In the genomic region with DNA sequence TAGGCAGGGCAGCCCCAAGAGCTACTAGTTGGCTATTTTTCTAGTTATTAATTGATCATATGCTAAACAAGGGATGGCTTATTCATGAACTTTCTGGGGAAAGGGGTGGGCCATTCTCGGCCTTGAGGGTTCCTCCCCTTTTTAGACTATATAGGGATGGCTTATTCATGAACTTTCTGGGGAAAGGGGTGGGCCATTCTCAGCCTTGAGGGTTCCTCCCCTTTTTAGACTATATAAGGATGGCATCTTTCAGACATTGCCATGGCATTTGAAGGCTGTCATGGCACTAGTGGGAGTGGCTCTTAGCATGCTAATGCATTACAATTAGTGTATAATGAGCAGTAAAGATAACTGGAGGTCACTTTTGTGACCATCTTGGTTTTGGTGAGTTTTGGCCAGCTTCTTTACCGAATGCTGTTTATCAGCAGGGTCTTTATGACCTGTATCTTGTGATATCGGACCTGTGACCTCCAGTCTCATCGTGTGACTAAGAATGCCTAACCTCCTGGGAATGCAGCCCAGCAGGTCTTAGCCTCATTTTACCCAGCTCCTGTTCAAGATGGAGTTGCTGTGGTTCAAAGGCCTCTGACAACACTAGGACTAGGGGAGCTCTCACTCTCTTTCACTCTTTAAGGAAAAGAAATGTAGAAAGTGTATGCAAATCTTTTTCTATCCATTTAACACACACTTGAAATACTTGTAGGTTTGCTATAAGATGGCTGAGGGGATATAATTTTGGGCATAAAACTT, we compare ENCODE assay signal across 34 cellular contexts. TPM values are rescaled to one million over a fixed set of nuclear protein-coding genes. Genes with fewer than 3 reads are reported as not detected.
A peak's percentile ranks its signal among the peaks of the same experiment; 100 is the strongest.
DNase-seq lines count a peak whose midpoint lies in the region; ATAC-seq, FAIRE-seq and TF ChIP-seq lines count a peak whose summit lies in the region.
"Had no signal": no experiment of that assay in that cellular context is flagged by ENCODE, and none has a peak within 500 bp of the region (broad histone marks: within the 10 kb centered on the region; RNA-seq: fewer than 3 reads in every experiment).

No MANE protein-coding gene starts in this region.

- peak; percentile 63 for ATAC-seq in HCT116
- peak; percentile 58 for ATAC-seq in K562
- ATAC-seq in stimulated activated effector memory CD8-positive, alpha-beta T cell treated with anti-CD3 and anti-CD28 coated beads, Interleukin-12 subunit alpha, Interleukin-12 subunit beta, amount 100 ng/mL, for 72 hours = no peak
- ATAC-seq in HG02798 (IDR thresholded peaks at IDR 0.05; ENCODE audit: poor library complexity, unreplicated experiment) = no peak
- ATAC-seq in upper lobe of right lung = no peak
- ATAC-seq: body of pancreas; CD8-positive, alpha-beta T cell; heart left ventricle had no signal

- POLR2A ChIA-PET in HCT116 (lab: Charles Lee) = no interaction called here
- POLR2A ChIA-PET in K562 (lab: Yijun Ruan, JAX) = no interaction called here

- peak overlapping the region; percentile 67 for H3K27ac Mint-ChIP-seq in activated T-cell treated with anti-CD3 and anti-CD28 coated beads, Interleukin-2, amount 50 U/mL, for 24 hours
- H3K27ac Mint-ChIP-seq in stimulated activated effector memory CD8-positive, alpha-beta T cell treated with anti-CD3 and anti-CD28 coated beads, Interleukin-12 subunit alpha, Interleukin-12 subunit beta, amount 100 ng/mL, for 72 hours = no peak overlapping the region
- H3K27ac Mint-ChIP-seq: B cell; CD8-positive, alpha-beta T cell had no signal

- CTCF ChIA-PET in HCT116 (lab: Charles Lee) (no interaction called here), K562 (lab: Yijun Ruan, JAX; ENCODE audit: low intra/inter-chr PET ratio) (no interaction called here)

- H3K9ac ChIP-seq in HCT116 (ENCODE audit: low read length) (no peak overlapping the region), K562 (ENCODE audit: insufficient read depth in 1 of 2, low read depth in 2 of 2, low read length in 2 of 2) (no peak overlapping the region)
- H3K9ac ChIP-seq: GM23248, KMS-11, parathyroid adenoma had no signal

- RAD21 ChIA-PET in HCT116 (lab: Charles Lee; ENCODE audit: low non-redundant PET in 1 of 2, low total read pairs in 2 of 2, uncharacterized antibody in 2 of 2, unreplicated experiment in 2 of 2) = no interaction called here

- no peak overlapping the region for H3K27ac ChIP-seq in HCT116 (ENCODE audit: low read depth, low read length)
- no peak overlapping the region for H3K27ac ChIP-seq in K562 (ENCODE audit: extremely low read depth, low read depth, low read length)
- H3K27ac ChIP-seq in upper lobe of right lung = no peak overlapping the region
- H3K27ac ChIP-seq: body of pancreas, esophagus squamous epithelium, GM23248, heart left ventricle, HL-60, KMS-11, left ventricle myocardium inferior, parathyroid adenoma, VCaP had no signal

- no peak for TF ChIP-seq RAD21 in HCT116 (IDR thresholded peaks at IDR 0.05; ENCODE audit: low read depth)
- no peak for TF ChIP-seq RAD21 in K562 (CRISPR knock-in tag; conservative IDR thresholded peaks at IDR 0.05 in 1 of 2, IDR thresholded peaks at IDR 0.05 in 1 of 2)

- H2AFZ ChIP-seq in HCT116 (ENCODE audit: low read depth, low read length, poor library complexity, severe bottlenecking) = no peak overlapping the region
- no peak overlapping the region for H2AFZ ChIP-seq in K562 (ENCODE audit: low read depth, low read length)
- H2AFZ ChIP-seq: GM23248, parathyroid adenoma had no signal

- in situ Hi-C loops in K562 (cut with MboI) = no loop called here

- BruUV-seq in HCT116 (replicated peaks; lab: Mats Ljungman, UMichigan) (no TSS peak), K562 (replicated peaks; lab: Mats Ljungman, UMichigan) (no TSS peak)

- H3K4me1 Mint-ChIP-seq in activated T-cell treated with anti-CD3 and anti-CD28 coated beads, Interleukin-2, amount 50 U/mL, for 24 hours (ENCODE audit: low read depth) = peaks cover 48% of the 10 kb centered on the region
- H3K4me1 Mint-ChIP-seq in stimulated activated effector memory CD8-positive, alpha-beta T cell treated with anti-CD3 and anti-CD28 coated beads, Interleukin-12 subunit alpha, Interleukin-12 subunit beta, amount 100 ng/mL, for 72 hours = peaks cover 49% of the 10 kb centered on the region

- no peak for FAIRE-seq in K562 (lab: Jason Lieb, UNC)
- FAIRE-seq: urothelium cell line had no signal

- no peak for TF ChIP-seq CTCF in HCT116 (IDR thresholded peaks at IDR 0.05 in 2 of 3, conservative IDR thresholded peaks at IDR 0.05 in 1 of 3; ENCODE audit: borderline replicate concordance in 1 of 3, insufficient read depth in 1 of 3, low read depth in 2 of 3, low read length in 2 of 3)
- TF ChIP-seq CTCF in K562 (IDR thresholded peaks at IDR 0.05 in 2 of 3, conservative IDR thresholded peaks at IDR 0.05 in 1 of 3; ENCODE audit: insufficient read depth in 2 of 3, low read depth in 1 of 3, low read length in 3 of 3) = no peak
- TF ChIP-seq CTCF in upper lobe of right lung (IDR thresholded peaks at IDR 0.05) = no peak

- H3K4me3 Mint-ChIP-seq in activated T-cell treated with anti-CD3 and anti-CD28 coated beads, Interleukin-2, amount 50 U/mL, for 24 hours = no peak overlapping the region
- H3K4me3 Mint-ChIP-seq in stimulated activated effector memory CD8-positive, alpha-beta T cell treated with anti-CD3 and anti-CD28 coated beads, Interleukin-12 subunit alpha, Interleukin-12 subunit beta, amount 100 ng/mL, for 72 hours = peak overlapping the region; percentile 30
- H3K4me3 Mint-ChIP-seq: B cell; CD8-positive, alpha-beta T cell; neural crest cell had no signal

- intact Hi-C loops in HCT116 (cut with micrococcal nuclease) (no loop called here), K562 (cut with micrococcal nuclease) (no loop called here), upper lobe of right lung (cut with DNase I) (no loop called here)

- no peak for DNase-seq in activated T-cell treated with anti-CD3 and anti-CD28 coated beads, Interleukin-2, amount 50 U/mL, for 24 hours
- DNase-seq in activated T-cell treated with anti-CD3 and anti-CD28 coated beads, Interleukin-2, amount 50 U/mL, for 1 hour = no peak
- DNase-seq in HCT116 (ENCODE audit: low read depth, low spot score) (no peak), K562 (ENCODE audit: extremely low read depth in 1 of 4, low spot score in 3 of 4) (no peak), upper lobe of right lung (no peak), AML-193 (lab: John Stamatoyannopoulos, UW) (no peak)
- DNase-seq in stimulated activated effector memory CD8-positive, alpha-beta T cell treated with anti-CD3 and anti-CD28 coated beads, Interleukin-12 subunit alpha, Interleukin-12 subunit beta, amount 100 ng/mL, for 72 hours (ENCODE audit: low spot score in 2 of 2) = no peak
- DNase-seq: activated CD4-positive, alpha-beta T cell treated with anti-CD3 and anti-CD28 coated beads for 4 hours; activated naive CD4-positive, alpha-beta T cell treated with anti-CD3 and anti-CD28 coated beads, Interleukin-2, amount 50 U/mL, for 16 hours; body of pancreas; CD8-positive, alpha-beta T cell; dermis blood vessel endothelial cell; esophagus squamous epithelium; foreskin melanocyte; GM23248; heart left ventricle; islet precursor cell; left ventricle myocardium inferior; mesenchymal stem cell; NCI-H1417 treated with DMSO at 0.1 percent for 48 hours; NCI-H2081; NCI-H226; retina; SIG-M5; stimulated activated naive CD4-positive, alpha-beta T cell treated with Interleukin-2 at 50 U/mL for 16 hours; T1000 had no signal

- H4K20me1 ChIP-seq in HCT116 (ENCODE audit: insufficient read depth) (no peaks in the 10 kb centered on the region), K562 (replicated peaks; ENCODE audit: control insufficient read depth, insufficient read depth, low read length) (no peaks in the 10 kb centered on the region)

- TF ChIP-seq POLR2A in HCT116 (IDR thresholded peaks at IDR 0.05; ENCODE audit: borderline replicate concordance, extremely low read depth, insufficient read depth, insufficient read length) (no peak), K562 (conservative IDR thresholded peaks at IDR 0.05) (no peak)

- H3K4me2 ChIP-seq in HCT116 (ENCODE audit: low read length) (peak overlapping the region; percentile 41), K562 (ENCODE audit: insufficient read depth, low read length) (no peak overlapping the region)
- H3K4me2 ChIP-seq: KMS-11 had no signal

- H3K4me3 ChIP-seq in HCT116 (replicated peaks in 1 of 2; ENCODE audit: low read depth in 1 of 2, low read length in 2 of 2) = peak overlapping the region in 1 of 2 experiments; percentile 6; a peak in 1 of 4 replicates
- no peak overlapping the region for H3K4me3 ChIP-seq in K562
- H3K4me3 ChIP-seq in upper lobe of right lung = no peak overlapping the region
- H3K4me3 ChIP-seq: body of pancreas, esophagus squamous epithelium, GM23248, heart left ventricle, left ventricle myocardium inferior had no signal

- H3K79me2 ChIP-seq in HCT116 (ENCODE audit: insufficient read depth, low read length) (peaks cover 62% of the 10 kb centered on the region), K562 (ENCODE audit: control insufficient read depth, insufficient read depth, low read length) (peaks cover 30% of the 10 kb centered on the region; the same call in 2 of the 3 replicates)

- no peaks in the 10 kb centered on the region for H3K9me1 ChIP-seq in K562 (ENCODE audit: control insufficient read depth, insufficient read depth, low read length)

- no peak for TF ChIP-seq EP300 in K562 (IDR thresholded peaks at IDR 0.05; ENCODE audit: low read length)

- no peaks in the 10 kb centered on the region for H3K9me3 Mint-ChIP-seq in activated T-cell treated with anti-CD3 and anti-CD28 coated beads, Interleukin-2, amount 50 U/mL, for 24 hours
- no peaks in the 10 kb centered on the region for H3K9me3 Mint-ChIP-seq in stimulated activated effector memory CD8-positive, alpha-beta T cell treated with anti-CD3 and anti-CD28 coated beads, Interleukin-12 subunit alpha, Interleukin-12 subunit beta, amount 100 ng/mL, for 72 hours
- H3K9me3 Mint-ChIP-seq: CD8-positive, alpha-beta T cell had no signal

- 32% methylated on average over 4 of the region's 4 CpGs for WGBS in K562 (ENCODE audit: insufficient coverage, low coverage, missing lambda C conversion rate)

- no peaks in the 10 kb centered on the region for H3K27me3 Mint-ChIP-seq in activated T-cell treated with anti-CD3 and anti-CD28 coated beads, Interleukin-2, amount 50 U/mL, for 24 hours
- H3K27me3 Mint-ChIP-seq: B cell had no signal

- peaks cover 3 to 15% of the 10 kb centered on the region in 2 experiments; a peak in 3 of 4 replicates for H3K36me3 ChIP-seq in HCT116 (ENCODE audit: control insufficient read depth in 1 of 2, insufficient read depth in 2 of 2, low read length in 2 of 2)
- H3K36me3 ChIP-seq in K562 (ENCODE audit: control insufficient read depth, insufficient read depth, low read length) = peaks cover 6% of the 10 kb centered on the region; the same call in 2 of the 3 replicates
- peaks cover 32% of the 10 kb centered on the region for H3K36me3 ChIP-seq in upper lobe of right lung

- H3K4me1 ChIP-seq in HCT116 (ENCODE audit: control insufficient read depth in 1 of 2, insufficient read depth in 2 of 2, low read length in 2 of 2) (peaks cover 7 to 36% of the 10 kb centered on the region in 2 experiments; a peak in 3 of 4 replicates), K562 (replicated peaks in 1 of 2; ENCODE audit: control insufficient read depth in 2 of 2, insufficient read depth in 2 of 2, low read length in 2 of 2) (no peaks in the 10 kb centered on the region), upper lobe of right lung (peaks cover 18% of the 10 kb centered on the region)
- H3K4me1 ChIP-seq: parathyroid adenoma had no signal

- H3K27me3 ChIP-seq in HCT116 (ENCODE audit: insufficient read depth, low read length) = no peaks in the 10 kb centered on the region
- H3K27me3 ChIP-seq in K562 (ENCODE audit: control insufficient read depth in 2 of 2, insufficient read depth in 2 of 2, low read length in 2 of 2) = no peaks in the 10 kb centered on the region
- no peaks in the 10 kb centered on the region for H3K27me3 ChIP-seq in upper lobe of right lung
- H3K27me3 ChIP-seq: body of pancreas, esophagus squamous epithelium, heart left ventricle had no signal

- H3K9me2 ChIP-seq in HCT116 (ENCODE audit: insufficient read depth) = no peaks in the 10 kb centered on the region

- no peaks in the 10 kb centered on the region for H3K9me3 ChIP-seq in HCT116 (ENCODE audit: control insufficient read depth in 1 of 2, insufficient read depth in 1 of 2, low read depth in 1 of 2, low read length in 2 of 2)
- no peaks in the 10 kb centered on the region for H3K9me3 ChIP-seq in K562 (replicated peaks; ENCODE audit: control insufficient read depth, insufficient read depth, low read depth, low read length)
- no peaks in the 10 kb centered on the region for H3K9me3 ChIP-seq in upper lobe of right lung
- H3K9me3 ChIP-seq: body of pancreas, esophagus squamous epithelium, heart left ventricle, left ventricle myocardium inferior had no signal

- H3K36me3 Mint-ChIP-seq in activated T-cell treated with anti-CD3 and anti-CD28 coated beads, Interleukin-2, amount 50 U/mL, for 24 hours (ENCODE audit: low read depth) = peaks cover 43% of the 10 kb centered on the region
- H3K36me3 Mint-ChIP-seq in stimulated activated effector memory CD8-positive, alpha-beta T cell treated with anti-CD3 and anti-CD28 coated beads, Interleukin-12 subunit alpha, Interleukin-12 subunit beta, amount 100 ng/mL, for 72 hours = peaks cover 43% of the 10 kb centered on the region

RNA-seq across cellular contexts. Expression of a gene that starts 7.8 kb away (rescaled TPM):
- 20.7 TPM for total RNA-seq in HCT116 (2021; ENCODE audit: unreplicated experiment)
- polyA plus RNA-seq in HCT116 (2012) = 4.4 and 5.1 TPM in 2 replicates
- 10.1 and 29.6 TPM in 2 replicates for total RNA-seq in K562 (2011; cell fraction: chromatin; rRNA removed; ENCODE audit: low replicate concordance)
- total RNA-seq in K562 (2011; cell fraction: nucleolus; rRNA removed) = 7.5 and 8.5 TPM in 2 replicates
- total RNA-seq in K562 (2011; cell fraction: nucleoplasm; rRNA removed) = 11.8 and 14.6 TPM in 2 replicates
- total RNA-seq in K562 (2014; rRNA removed) = 1.4 and 1.8 TPM in 2 replicates
- 4.3 and 5.1 TPM in 2 replicates for total RNA-seq in K562 (2014; rRNA removed; fragmentation: Illumina TruSeq; extraction: Trizol)
- 3.4 and 3.9 TPM in 2 replicates for total RNA-seq in K562 (2015; rRNA removed; fragmentation: Illumina TruSeq; extraction: Trizol)
- 6.4 TPM in 2 replicates for total RNA-seq in K562 (2021)
- polyA plus RNA-seq in K562 (2011; rRNA removed) = 7.4 and 10.6 TPM in 2 replicates
- polyA plus RNA-seq in K562 (2011; cell fraction: cytosol; rRNA removed) = 1.8 and 2.9 TPM in 2 replicates
- 10.7 and 17.9 TPM in 2 replicates for polyA plus RNA-seq in K562 (2011; cell fraction: nucleus; rRNA removed)
- polyA plus RNA-seq in K562 (2012) = 2.2 and 3.1 TPM in 2 replicates
- polyA plus RNA-seq in K562 (2014; fragmentation: Illumina TruSeq; extraction: Trizol) = 3.0 and 3.3 TPM in 2 replicates
- polyA plus RNA-seq in K562 (2014; fragmentation: Nextera tagmentation; extraction: Ambion mirVana) = 1 to 10 TPM; 1.5 to 1.6 TPM
- polyA plus RNA-seq in K562 (2014; rRNA removed) = 2.0 and 2.8 TPM in 2 replicates
- polyA minus RNA-seq in K562 (2011; rRNA and poly(A)+ RNA removed) = 10.9 and 13.2 TPM in 2 replicates
- polyA minus RNA-seq in K562 (2011; cell fraction: cytosol; rRNA and poly(A)+ RNA removed) = 8.8 and 14.1 TPM in 2 replicates
- polyA minus RNA-seq in K562 (2011; cell fraction: nucleus; rRNA and poly(A)+ RNA removed) = 6.7 and 12.6 TPM in 2 replicates
- total RNA-seq in upper lobe of right lung = 30.2 TPM

Comparison
In these comparisons a context has a peak if more than half of its experiments do, and no peak if none do; other contexts are left out.
1. ATAC-seq: peak in HCT116 (single experiment) and K562 (single experiment); none in stimulated activated effector memory CD8-positive, alpha-beta T cell treated with anti-CD3 and anti-CD28 coated beads, Interleukin-12 subunit alpha, Interleukin-12 subunit beta, amount 100 ng/mL, for 72 hours (single experiment), HG02798 (single experiment) and upper lobe of right lung (single experiment).